Comparison of ENCODE assay signal across 8 cellular contexts in genomic region chr2:96174251-96175144, GRCh38. TPM values are rescaled to one million over a fixed set of nuclear protein-coding genes. Genes with fewer than 3 reads are reported as not detected.
DNase-seq lines count a peak whose midpoint lies in the region; ATAC-seq and TF ChIP-seq lines count a peak whose summit lies in the region.

No MANE protein-coding gene starts in this region.

- peak; percentile 94 to 95 for ATAC-seq in CD4-positive, CD25-positive, alpha-beta regulatory T cell (ENCODE audit: low read depth in 2 of 2)
- ATAC-seq in GM19372 (IDR thresholded peaks at IDR 0.05; ENCODE audit: low read depth, unreplicated experiment), result peak; percentile 74
- ATAC-seq in esophagus mucosa, result peak; percentile 90
- peak; percentile 94 to 100 (median 100) for ATAC-seq in natural killer cell
- ATAC-seq in stimulated activated naive B cell treated with anti-CD40 and anti-IgM and Interleukin-4, amounts not matched to agents 10 μg/mL and 1 μg/mL and 100 μg/mL, for 72 hours (replicated peaks), result peak; percentile 96

- H3K27ac Mint-ChIP-seq in CD4-positive, CD25-positive, alpha-beta regulatory T cell, result peak overlapping the region; percentile 63 to 95 (median 70)
- peak overlapping the region in 1 of 2 donors; percentile 19 for H3K27ac Mint-ChIP-seq in natural killer cell
- H3K27ac Mint-ChIP-seq in stimulated activated naive B cell treated with anti-CD40 and anti-IgM and Interleukin-4, amounts not matched to agents 10 μg/mL and 1 μg/mL and 100 μg/mL, for 72 hours, result peak overlapping the region; percentile 93

- no peak overlapping the region for H3K27ac ChIP-seq in CD4-positive, CD25-positive, alpha-beta regulatory T cell (ENCODE audit: insufficient read depth, low read length, poor library complexity, severe bottlenecking)

- intact Hi-C loops in natural killer cell (cut with micrococcal nuclease), result loop anchor here (1.0 to 10.0 kb wide), 3 partner anchors 36 to 180 kb away; partner anchors contain the start of genes ANKRD36C and ASTL

- H3K36me3 Mint-ChIP-seq in CD4-positive, CD25-positive, alpha-beta regulatory T cell, result no peaks in the 10 kb centered on the region
- no peaks in the 10 kb centered on the region for H3K36me3 Mint-ChIP-seq in natural killer cell
- peaks cover 0 to 6% of the 10 kb centered on the region in 2 donors for H3K36me3 Mint-ChIP-seq in stimulated activated naive B cell treated with anti-CD40 and anti-IgM and Interleukin-4, amounts not matched to agents 10 μg/mL and 1 μg/mL and 100 μg/mL, for 72 hours

- H3K4me3 Mint-ChIP-seq in CD4-positive, CD25-positive, alpha-beta regulatory T cell, result no peak overlapping the region
- H3K4me3 Mint-ChIP-seq in natural killer cell, result no peak overlapping the region
- peak overlapping the region; percentile 15 to 74 for H3K4me3 Mint-ChIP-seq in stimulated activated naive B cell treated with anti-CD40 and anti-IgM and Interleukin-4, amounts not matched to agents 10 μg/mL and 1 μg/mL and 100 μg/mL, for 72 hours

- TF ChIP-seq CTCF in natural killer cell (IDR thresholded peaks at IDR 0.05), result peak; percentile 91

- no peaks in the 10 kb centered on the region for H3K27me3 Mint-ChIP-seq in CD4-positive, CD25-positive, alpha-beta regulatory T cell
- H3K27me3 Mint-ChIP-seq in natural killer cell (ENCODE audit: low read depth in 2 of 2), result peaks cover 0 to 2% of the 10 kb centered on the region in 2 donors
- no peaks in the 10 kb centered on the region for H3K27me3 Mint-ChIP-seq in stimulated activated naive B cell treated with anti-CD40 and anti-IgM and Interleukin-4, amounts not matched to agents 10 μg/mL and 1 μg/mL and 100 μg/mL, for 72 hours

- no peaks in the 10 kb centered on the region for H3K9me3 ChIP-seq in CD4-positive, CD25-positive, alpha-beta regulatory T cell (ENCODE audit: control insufficient read depth in 2 of 2, low read length in 2 of 2)

- peak; percentile 72 to 83 (median 81) for DNase-seq in CD4-positive, CD25-positive, alpha-beta regulatory T cell
- DNase-seq in HuH-7 (ENCODE audit: low spot score) (peak; percentile 84), OCI-M1 (lab: John Stamatoyannopoulos, UW) (peak; percentile 81), activated T-cell treated with anti-CD3 and anti-CD28 coated beads for 4 hours (peak; percentile 79), natural killer cell (peak; percentile 80)
- DNase-seq in stimulated activated naive B cell treated with anti-CD40 and anti-IgM and Interleukin-4, amounts not matched to agents 10 μg/mL and 1 μg/mL and 100 μg/mL, for 72 hours, result peak; percentile 72

- no peaks in the 10 kb centered on the region for H3K36me3 ChIP-seq in CD4-positive, CD25-positive, alpha-beta regulatory T cell (ENCODE audit: control insufficient read depth, insufficient read depth, low read length)

- peaks cover 5 to 11% (median 7%) of the 10 kb centered on the region in 4 donors for H3K4me1 Mint-ChIP-seq in CD4-positive, CD25-positive, alpha-beta regulatory T cell
- peaks cover 8% of the 10 kb centered on the region in 2 donors for H3K4me1 Mint-ChIP-seq in natural killer cell
- peaks cover 22 to 32% of the 10 kb centered on the region in 2 donors for H3K4me1 Mint-ChIP-seq in stimulated activated naive B cell treated with anti-CD40 and anti-IgM and Interleukin-4, amounts not matched to agents 10 μg/mL and 1 μg/mL and 100 μg/mL, for 72 hours

- H3K4me3 ChIP-seq in CD4-positive, CD25-positive, alpha-beta regulatory T cell (ENCODE audit: low read depth, low read length), result no peak overlapping the region

- no peaks in the 10 kb centered on the region for H3K27me3 ChIP-seq in CD4-positive, CD25-positive, alpha-beta regulatory T cell (ENCODE audit: control insufficient read depth, insufficient read depth, low read length)

- no peaks in the 10 kb centered on the region for H3K4me1 ChIP-seq in CD4-positive, CD25-positive, alpha-beta regulatory T cell (ENCODE audit: control insufficient read depth, insufficient read depth, low read length, poor library complexity, severe bottlenecking)

- H3K9me3 Mint-ChIP-seq in CD4-positive, CD25-positive, alpha-beta regulatory T cell, result no peaks in the 10 kb centered on the region
- H3K9me3 Mint-ChIP-seq in natural killer cell, result no peaks in the 10 kb centered on the region
- peaks cover 0 to 2% of the 10 kb centered on the region in 2 donors for H3K9me3 Mint-ChIP-seq in stimulated activated naive B cell treated with anti-CD40 and anti-IgM and Interleukin-4, amounts not matched to agents 10 μg/mL and 1 μg/mL and 100 μg/mL, for 72 hours

RNA-seq across cellular contexts. Expression of gene DUSP2, which starts 29.3 kb away (rescaled TPM):
- 566 TPM for total RNA-seq in CD4-positive, CD25-positive, alpha-beta regulatory T cell
- polyA plus RNA-seq in CD4-positive, CD25-positive, alpha-beta regulatory T cell, result 10 to 100 TPM; 30.8 to 95.4 (median 44.5) TPM
- 1.8 TPM for total RNA-seq in esophagus mucosa
- total RNA-seq in natural killer cell, result 100 to 1,000 TPM; 300 to 564 (median 432) TPM

RNA-seq across cellular contexts. Expression of gene STARD7, which starts 34.1 kb away (rescaled TPM):
- 97.2 TPM for total RNA-seq in CD4-positive, CD25-positive, alpha-beta regulatory T cell
- 100 to 1,000 TPM; 177 to 208 (median 197) TPM for polyA plus RNA-seq in CD4-positive, CD25-positive, alpha-beta regulatory T cell
- 66.1 TPM for total RNA-seq in esophagus mucosa
- total RNA-seq in natural killer cell, result 100 to 1,000 TPM in 1 of 3 donors, 10 to 100 TPM in 2; 62.6 to 106 (median 86.1) TPM

RNA-seq across cellular contexts. Expression of gene ASTL, which starts 36.2 kb away (rescaled TPM):
- 9.7 TPM for total RNA-seq in CD4-positive, CD25-positive, alpha-beta regulatory T cell
- polyA plus RNA-seq in CD4-positive, CD25-positive, alpha-beta regulatory T cell, result under 1 TPM in 2 of 4 donors, not detected in 2; 0.23 to 0.39 TPM
- total RNA-seq in esophagus mucosa (0.28 TPM), natural killer cell (10 to 100 TPM in 1 of 3 donors, 1 to 10 TPM in 2; 5.5 to 11.3 (median 8.8) TPM)

RNA-seq across cellular contexts. Expression of gene ADRA2B, which starts 58.1 kb away (rescaled TPM):
- 1.0 TPM for total RNA-seq in CD4-positive, CD25-positive, alpha-beta regulatory T cell
- not detected for polyA plus RNA-seq in CD4-positive, CD25-positive, alpha-beta regulatory T cell
- total RNA-seq in esophagus mucosa (not detected), natural killer cell (1 to 10 TPM in 1 of 3 donors, under 1 TPM in 2; 0.18 to 1.3 (median 0.38) TPM)

Comparison
In these comparisons a context has a peak if more than half of its experiments do, and no peak if none do; other contexts are left out.
1. H3K4me3 Mint-ChIP-seq: peak in stimulated activated naive B cell treated with anti-CD40 and anti-IgM and Interleukin-4, amounts not matched to agents 10 μg/mL and 1 μg/mL and 100 μg/mL, for 72 hours (2 of 2); none in CD4-positive, CD25-positive, alpha-beta regulatory T cell (0 of 4) and natural killer cell (single experiment).
2. RNA of gene DUSP2, which starts 29.3 kb away (total RNA-seq): 566 TPM in CD4-positive, CD25-positive, alpha-beta regulatory T cell (single experiment) and 300 to 564 TPM in natural killer cell; 1.8 TPM in esophagus mucosa (single experiment); every median in the first group is over 100 times any median in the second.
3. Peak in every context shown above with its lines, with median percentiles within 50 percentile points of each other: ATAC-seq and DNase-seq.